ENCODE assay signal across 8 cellular contexts in genomic region chr7:101543242-101543766, GRCh38.
"Had no signal": no experiment of that assay in that cellular context is flagged by ENCODE, and none has a peak within 500 bp of the region (broad histone marks: within the 10 kb centered on the region; RNA-seq: fewer than 3 reads in every experiment).

No MANE protein-coding gene starts in this region.

- H3K27ac Mint-ChIP-seq: mesothelial cell of epicardium had no signal

- H3K9me3 ChIP-seq: sigmoid colon, stomach, thoracic aorta, transverse colon had no signal

- H3K4me3 Mint-ChIP-seq: mesothelial cell of epicardium, nephron had no signal

- H3K9me3 Mint-ChIP-seq: mesothelial cell of epicardium, nephron had no signal

- H3K4me1 ChIP-seq: sigmoid colon had no signal

- H3K4me3 ChIP-seq: coronary artery, sigmoid colon, skin epidermis, stomach, thoracic aorta, transverse colon had no signal

- DNase-seq: sigmoid colon had no signal

- H3K36me3 ChIP-seq: sigmoid colon, stomach, thoracic aorta, transverse colon had no signal

- H3K27ac ChIP-seq: coronary artery, sigmoid colon, skin epidermis, stomach, thoracic aorta, transverse colon had no signal

- H3K27me3 ChIP-seq: transverse colon had no signal
